Comparison of ENCODE assay signal across 9 cellular contexts in genomic region chr21:16302851-16303282, GRCh38.
DNase-seq lines count a peak whose midpoint lies in the region; ATAC-seq, FAIRE-seq and TF ChIP-seq lines count a peak whose summit lies in the region.
"Had no signal": no experiment of that assay in that cellular context is flagged by ENCODE, and none has a peak within 500 bp of the region (broad histone marks: within the 10 kb centered on the region; RNA-seq: fewer than 3 reads in every experiment).

No MANE protein-coding gene starts in this region.

- DNase-seq in H54 (ENCODE audit: insufficient read length, low spot score) (no peak), cardiac fibroblast (ENCODE audit: low read depth in 2 of 2) (peak; percentile 66 to 71), iris pigment epithelial cell (ENCODE audit: low read depth) (peak; percentile 97)
- no peak for DNase-seq in activated naive CD4-positive, alpha-beta T cell treated with anti-CD3 and anti-CD28 coated beads, Interleukin-2, amount 50 U/mL, for 16 hours
- DNase-seq: NCI-H2029 treated with DMSO at 0.1 percent for 48 hours had no signal

- no peak for ATAC-seq in HG02870 (IDR thresholded peaks at IDR 0.05; ENCODE audit: unreplicated experiment)
- ATAC-seq in HG03432 (IDR thresholded peaks at IDR 0.05; ENCODE audit: unreplicated experiment) = no peak
- no peak for ATAC-seq in GM19035 (IDR thresholded peaks at IDR 0.05; ENCODE audit: unreplicated experiment)

- FAIRE-seq in H54 (lab: Jason Lieb, UNC) = peak; percentile 50

- no peak for TF ChIP-seq POLR2A in H54 (IDR thresholded peaks at IDR 0.05; ENCODE audit: low read depth, low read length)

- H3K4me1 ChIP-seq in skeletal muscle tissue (ENCODE audit: control insufficient read depth in 3 of 3, insufficient read depth in 3 of 3, low read length in 3 of 3) = peaks cover 0 to 9% (median 5%) of the 10 kb centered on the region in 3 donors

- peak overlapping the region; percentile 42 for H3K27ac ChIP-seq in skeletal muscle tissue (ENCODE audit: low read depth, low read length)

- no peaks in the 10 kb centered on the region for H3K27me3 ChIP-seq in skeletal muscle tissue (ENCODE audit: control insufficient read depth in 3 of 3, insufficient read depth in 3 of 3, low read length in 3 of 3)

- no peak for TF ChIP-seq CTCF in cardiac fibroblast (IDR thresholded peaks at IDR 0.05; ENCODE audit: low read depth, low read length)

- no peaks in the 10 kb centered on the region for H3K36me3 ChIP-seq in skeletal muscle tissue (ENCODE audit: control insufficient read depth in 3 of 3, insufficient read depth in 3 of 3, low read length in 3 of 3)

- no peak overlapping the region for H3K4me3 ChIP-seq in cardiac fibroblast (replicated peaks in 1 of 2; ENCODE audit: low read depth in 2 of 2, low read length in 2 of 2)
- H3K4me3 ChIP-seq in skeletal muscle tissue (ENCODE audit: low read length in 3 of 3) = peak overlapping the region; percentile 0 to 1 (median 1)

- no peaks in the 10 kb centered on the region for H3K9me3 ChIP-seq in skeletal muscle tissue (ENCODE audit: control insufficient read depth in 3 of 3, low read length in 3 of 3)

- peak overlapping the region in 1 of 3 donors; percentile 27 for H3K9ac ChIP-seq in skeletal muscle tissue (ENCODE audit: low read depth in 1 of 3, low read length in 3 of 3)

Comparison
In these comparisons a context has a peak if more than half of its experiments do, and no peak if none do; other contexts are left out.
1. DNase-seq: peak in cardiac fibroblast (2 of 2) and iris pigment epithelial cell (single experiment); none in H54 (single experiment) and activated naive CD4-positive, alpha-beta T cell treated with anti-CD3 and anti-CD28 coated beads, Interleukin-2, amount 50 U/mL, for 16 hours (single experiment).
2. H3K4me3 ChIP-seq: peak in skeletal muscle tissue (3 of 3); none in cardiac fibroblast (0 of 2).